9 cellular contexts compared by ENCODE assay signal in the genomic region with DNA sequence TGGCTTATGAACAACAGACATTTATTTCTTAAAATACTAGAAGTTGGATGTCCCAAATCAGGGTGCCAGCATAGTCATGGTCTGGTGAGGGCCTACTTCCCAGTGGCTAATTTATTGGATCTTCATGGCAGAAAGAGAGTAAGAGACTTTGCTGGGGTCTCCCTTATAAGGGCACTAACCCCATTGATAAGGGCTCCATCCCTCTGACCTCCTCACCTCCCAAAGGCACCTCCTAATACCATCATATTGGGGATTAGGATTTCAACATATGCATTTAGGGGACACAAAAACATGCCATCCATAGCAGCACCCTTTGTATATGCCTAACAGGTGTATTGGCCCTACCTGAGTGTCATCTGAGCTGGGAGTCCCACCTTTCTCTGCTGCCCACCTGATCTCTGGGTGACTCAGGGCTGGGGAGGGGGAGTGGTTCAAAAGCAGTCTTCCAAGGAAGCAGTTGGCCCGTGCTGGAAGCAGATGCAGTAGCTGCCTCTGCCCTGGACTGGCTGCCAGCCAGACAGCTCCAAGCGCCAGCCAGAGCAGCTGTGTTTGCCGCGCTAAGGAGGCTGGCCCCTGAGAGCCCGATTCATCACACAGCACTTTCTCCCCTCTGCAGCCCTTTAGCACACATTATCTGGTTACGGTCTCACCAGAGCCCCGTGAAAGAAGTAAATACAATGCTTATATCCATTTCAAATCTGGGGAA.
DNase-seq lines count a peak whose midpoint lies in the region; ATAC-seq, FAIRE-seq and TF ChIP-seq lines count a peak whose summit lies in the region.
"Had no signal": no experiment of that assay in that cellular context is flagged by ENCODE, and none has a peak within 500 bp of the region (broad histone marks: within the 10 kb centered on the region; RNA-seq: fewer than 3 reads in every experiment).

No MANE protein-coding gene starts in this region.

- FAIRE-seq in astrocyte (lab: Jason Lieb, UNC) (no peak), kidney (lab: Jason Lieb, UNC) (no peak)
- FAIRE-seq: A204.1 had no signal

- H3K27ac ChIP-seq in astrocyte (ENCODE audit: low read depth, low read length), result no peak overlapping the region
- no peak overlapping the region for H3K27ac ChIP-seq in kidney (ENCODE audit: low read depth in 2 of 2, low read length in 2 of 2)
- no peak overlapping the region for H3K27ac ChIP-seq in upper lobe of right lung
- H3K27ac ChIP-seq in suprapubic skin, result no peak overlapping the region

- no peaks in the 10 kb centered on the region for H3K27me3 ChIP-seq in astrocyte (ENCODE audit: insufficient read depth, low read length)
- H3K27me3 ChIP-seq in upper lobe of right lung, result no peaks in the 10 kb centered on the region
- no peaks in the 10 kb centered on the region for H3K27me3 ChIP-seq in suprapubic skin

- DNase-seq in NCI-H82 (lab: John Stamatoyannopoulos, UW) (peak; percentile 58), NCI-H82 treated with DMSO at 0.1 percent for 48 hours (lab: John Stamatoyannopoulos, UW; ENCODE audit: unreplicated experiment) (no peak), astrocyte (ENCODE audit: low read depth) (peak; percentile 68), kidney (peak; percentile 82), upper lobe of right lung (no peak), suprapubic skin (ENCODE audit: low spot score in 2 of 2) (no peak)

- TF ChIP-seq CTCF in astrocyte (IDR thresholded peaks at IDR 0.05; ENCODE audit: insufficient read depth, low read depth, low read length), result no peak
- no peak for TF ChIP-seq CTCF in kidney (IDR thresholded peaks at IDR 0.05; ENCODE audit: borderline replicate concordance, extremely low read depth, insufficient read depth)
- TF ChIP-seq CTCF in upper lobe of right lung (IDR thresholded peaks at IDR 0.05), result no peak
- no peak for TF ChIP-seq CTCF in suprapubic skin (IDR thresholded peaks at IDR 0.05)

- H3K4me3 Mint-ChIP-seq in astrocyte (ENCODE audit: unreplicated experiment), result no peak overlapping the region

- 30% methylated on average over 7 of the region's 7 CpGs for WGBS in suprapubic skin

- H3K36me3 Mint-ChIP-seq in astrocyte (ENCODE audit: low read depth, unreplicated experiment), result peaks cover 8% of the 10 kb centered on the region

- H3K9ac ChIP-seq in astrocyte (ENCODE audit: low read length) (no peak overlapping the region), kidney (ENCODE audit: low read length in 2 of 2) (no peak overlapping the region)

- no peak for TF ChIP-seq EP300 in suprapubic skin (IDR thresholded peaks at IDR 0.05)

- no peaks in the 10 kb centered on the region for H3K9me3 Mint-ChIP-seq in astrocyte (ENCODE audit: unreplicated experiment)

- H3K4me1 Mint-ChIP-seq in astrocyte (ENCODE audit: low read depth, unreplicated experiment), result peaks cover 20% of the 10 kb centered on the region

- H3K4me3 ChIP-seq in astrocyte (ENCODE audit: insufficient read depth, low read depth, low read length), result no peak overlapping the region
- no peak overlapping the region for H3K4me3 ChIP-seq in kidney (ENCODE audit: low read length in 2 of 2)
- no peak overlapping the region for H3K4me3 ChIP-seq in upper lobe of right lung
- H3K4me3 ChIP-seq in suprapubic skin, result no peak overlapping the region

- TF ChIP-seq POLR2A in suprapubic skin (IDR thresholded peaks at IDR 0.05), result no peak

- intact Hi-C loops in kidney (cut with DNase I) (no loop called here), upper lobe of right lung (cut with DNase I) (no loop called here)

- H4K20me1 ChIP-seq in astrocyte (ENCODE audit: insufficient read depth, low read length), result no peaks in the 10 kb centered on the region

- H3K27me3 Mint-ChIP-seq in astrocyte (ENCODE audit: low read depth, unreplicated experiment), result no peaks in the 10 kb centered on the region

- H3K36me3 ChIP-seq in astrocyte (ENCODE audit: insufficient read depth, low read length) (peaks cover 5% of the 10 kb centered on the region), kidney (ENCODE audit: control insufficient read depth in 1 of 2, insufficient read depth in 2 of 2, low read length in 2 of 2) (no peaks in the 10 kb centered on the region), upper lobe of right lung (no peaks in the 10 kb centered on the region), suprapubic skin (no peaks in the 10 kb centered on the region)

- H3K9me3 ChIP-seq in astrocyte (ENCODE audit: insufficient read depth, low read depth, low read length) (peaks cover 3% of the 10 kb centered on the region), kidney (ENCODE audit: control insufficient read depth in 1 of 2, low read length in 2 of 2) (no peaks in the 10 kb centered on the region), upper lobe of right lung (no peaks in the 10 kb centered on the region), suprapubic skin (no peaks in the 10 kb centered on the region)

- H2AFZ ChIP-seq in astrocyte (ENCODE audit: low read depth, low read length), result no peak overlapping the region

- no peak overlapping the region for H3K4me2 ChIP-seq in astrocyte (ENCODE audit: low read length)

- no peaks in the 10 kb centered on the region for H3K79me2 ChIP-seq in astrocyte (ENCODE audit: insufficient read depth, low read length)

- ATAC-seq in upper lobe of right lung, result peak; percentile 16
- no peak for ATAC-seq in GM21360 (IDR thresholded peaks at IDR 0.05; ENCODE audit: unreplicated experiment)
- no peak for ATAC-seq in HG03175 (IDR thresholded peaks at IDR 0.05; ENCODE audit: unreplicated experiment)

- no peak overlapping the region for H3K27ac Mint-ChIP-seq in astrocyte (ENCODE audit: unreplicated experiment)

- peaks cover 39% of the 10 kb centered on the region for H3K4me1 ChIP-seq in astrocyte (ENCODE audit: insufficient read depth, low read length)
- peaks cover 0 to 2% of the 10 kb centered on the region in 2 donors for H3K4me1 ChIP-seq in kidney (ENCODE audit: control insufficient read depth in 1 of 2, insufficient read depth in 1 of 2, low read depth in 1 of 2, low read length in 2 of 2)
- H3K4me1 ChIP-seq in upper lobe of right lung, result peaks cover 4% of the 10 kb centered on the region
- peaks cover 4% of the 10 kb centered on the region for H3K4me1 ChIP-seq in suprapubic skin

Comparison
In these comparisons a context has a peak if more than half of its experiments do, and no peak if none do; other contexts are left out.
1. DNase-seq: peak in NCI-H82 (single experiment), astrocyte (single experiment) and kidney (single experiment); none in NCI-H82 treated with DMSO at 0.1 percent for 48 hours (single experiment), upper lobe of right lung (single experiment) and suprapubic skin (0 of 2).